ENCODE assay signal across 2 cellular contexts in the genomic region with DNA sequence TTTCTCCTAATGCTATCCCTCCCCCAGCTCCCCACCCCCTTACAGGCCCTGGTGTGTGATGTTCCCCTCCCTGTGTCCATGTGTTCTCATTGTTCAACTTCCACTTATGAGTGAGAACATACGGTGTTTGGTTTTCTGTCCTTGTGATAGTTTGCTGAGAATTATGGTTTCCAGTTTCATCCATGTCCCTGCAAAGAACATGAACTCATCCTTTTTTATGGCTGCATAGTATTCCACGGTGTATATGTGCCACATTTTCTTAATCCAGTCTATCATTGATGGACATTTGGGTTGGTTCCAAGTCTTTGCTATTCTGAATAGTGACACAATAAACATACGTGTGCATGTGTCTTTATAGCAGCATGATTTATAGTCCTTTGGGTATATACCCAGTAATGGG. TPM values are rescaled to one million over a fixed set of nuclear protein-coding genes. Genes with fewer than 3 reads are reported as not detected.
DNase-seq lines count a peak whose midpoint lies in the region; ATAC-seq, FAIRE-seq and TF ChIP-seq lines count a peak whose summit lies in the region.
"Not testable (repeated sequence)": the region's sequence is repeated elsewhere in the genome, so short reads cannot be mapped to it uniquely, and the experiment has no call there.

No MANE protein-coding gene starts in this region.

- CTCF ChIA-PET in HEK293 (lab: Yijun Ruan, JAX); K562 (lab: Yijun Ruan, JAX; ENCODE audit: low intra/inter-chr PET ratio): not testable (repeated sequence)

- in situ Hi-C loops in K562 (cut with MboI): not testable (repeated sequence)

- not testable (repeated sequence) for DNase-seq in K562 (ENCODE audit: extremely low read depth in 1 of 4, low spot score in 3 of 4)

- not testable (repeated sequence) for H3K27me3 ChIP-seq in K562 (ENCODE audit: control insufficient read depth in 2 of 2, insufficient read depth in 2 of 2, low read length in 2 of 2)

- not testable (repeated sequence) for TF ChIP-seq RAD21 in K562 (CRISPR knock-in tag; conservative IDR thresholded peaks at IDR 0.05 in 1 of 2, IDR thresholded peaks at IDR 0.05 in 1 of 2)

- POLR2A ChIA-PET in HEK293 (lab: Yijun Ruan, JAX); K562 (lab: Yijun Ruan, JAX): not testable (repeated sequence)

- WGBS in K562 (ENCODE audit: insufficient coverage, low coverage, missing lambda C conversion rate): 0% methylated on average over 2 of the region's 3 CpGs

- not testable (repeated sequence) for ATAC-seq in K562

- H3K4me3 ChIP-seq in HEK293 (ENCODE audit: low read depth, low read length); K562: not testable (repeated sequence)

- not testable (repeated sequence) for H3K79me2 ChIP-seq in K562 (ENCODE audit: control insufficient read depth, insufficient read depth, low read length)

- not testable (repeated sequence) for FAIRE-seq in K562 (lab: Jason Lieb, UNC)

- not testable (repeated sequence) for H3K4me2 ChIP-seq in K562 (ENCODE audit: insufficient read depth, low read length)

- not testable (repeated sequence) for H3K36me3 ChIP-seq in HEK293 (ENCODE audit: control insufficient read depth in 2 of 2, insufficient read depth in 1 of 2, low read length in 2 of 2); K562 (ENCODE audit: control insufficient read depth, insufficient read depth, low read length)

- not testable (repeated sequence) for H3K9ac ChIP-seq in K562 (ENCODE audit: insufficient read depth in 1 of 2, low read depth in 2 of 2, low read length in 2 of 2)

- not testable (repeated sequence) for BruUV-seq in K562 (replicated peaks; lab: Mats Ljungman, UMichigan)

- intact Hi-C loops in K562 (cut with micrococcal nuclease): not testable (repeated sequence)

- H3K9me1 ChIP-seq in K562 (ENCODE audit: control insufficient read depth, insufficient read depth, low read length): not testable (repeated sequence)

- H4K20me1 ChIP-seq in K562 (replicated peaks; ENCODE audit: control insufficient read depth, insufficient read depth, low read length): not testable (repeated sequence)

- H3K27ac ChIP-seq in HEK293 (ENCODE audit: extremely low read depth, low read depth, low read length); K562 (ENCODE audit: extremely low read depth, low read depth, low read length): not testable (repeated sequence)

- H2AFZ ChIP-seq in K562 (ENCODE audit: low read depth, low read length): not testable (repeated sequence)

- not testable (repeated sequence) for TF ChIP-seq POLR2A in K562 (conservative IDR thresholded peaks at IDR 0.05)

- not testable (repeated sequence) for H3K9me3 ChIP-seq in HEK293 (ENCODE audit: control insufficient read depth, insufficient read depth, low read depth, low read length); K562 (replicated peaks; ENCODE audit: control insufficient read depth, insufficient read depth, low read depth, low read length)

- TF ChIP-seq CTCF in HEK293 (tag by site-specific recombination; IDR thresholded peaks at IDR 0.05); K562 (IDR thresholded peaks at IDR 0.05 in 2 of 3, conservative IDR thresholded peaks at IDR 0.05 in 1 of 3; ENCODE audit: insufficient read depth in 2 of 3, low read depth in 1 of 3, low read length in 3 of 3): not testable (repeated sequence)

- H3K4me1 ChIP-seq in HEK293 (ENCODE audit: control insufficient read depth, insufficient read depth, low read length); K562 (replicated peaks in 1 of 2; ENCODE audit: control insufficient read depth in 2 of 2, insufficient read depth in 2 of 2, low read length in 2 of 2): not testable (repeated sequence)

- not testable (repeated sequence) for TF ChIP-seq EP300 in K562 (IDR thresholded peaks at IDR 0.05; ENCODE audit: low read length)

TF ChIP-seq in HEK293, 187 proteins besides CTCF, POLR2A, EP300 and RAD21:
- TF ChIP-seq, protein P1, sequence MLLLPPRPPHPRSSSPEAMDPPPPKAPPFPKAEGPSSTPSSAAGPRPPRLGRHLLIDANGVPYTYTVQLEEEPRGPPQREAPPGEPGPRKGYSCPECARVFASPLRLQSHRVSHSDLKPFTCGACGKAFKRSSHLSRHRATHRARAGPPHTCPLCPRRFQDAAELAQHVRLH (tag by site-specific recombination; IDR thresholded peaks at IDR 0.05): peak; percentile 73
- TF ChIP-seq ZNF146 (tag by site-specific recombination; IDR thresholded peaks at IDR 0.05): peak; percentile 94
- TF ChIP-seq, protein P2, sequence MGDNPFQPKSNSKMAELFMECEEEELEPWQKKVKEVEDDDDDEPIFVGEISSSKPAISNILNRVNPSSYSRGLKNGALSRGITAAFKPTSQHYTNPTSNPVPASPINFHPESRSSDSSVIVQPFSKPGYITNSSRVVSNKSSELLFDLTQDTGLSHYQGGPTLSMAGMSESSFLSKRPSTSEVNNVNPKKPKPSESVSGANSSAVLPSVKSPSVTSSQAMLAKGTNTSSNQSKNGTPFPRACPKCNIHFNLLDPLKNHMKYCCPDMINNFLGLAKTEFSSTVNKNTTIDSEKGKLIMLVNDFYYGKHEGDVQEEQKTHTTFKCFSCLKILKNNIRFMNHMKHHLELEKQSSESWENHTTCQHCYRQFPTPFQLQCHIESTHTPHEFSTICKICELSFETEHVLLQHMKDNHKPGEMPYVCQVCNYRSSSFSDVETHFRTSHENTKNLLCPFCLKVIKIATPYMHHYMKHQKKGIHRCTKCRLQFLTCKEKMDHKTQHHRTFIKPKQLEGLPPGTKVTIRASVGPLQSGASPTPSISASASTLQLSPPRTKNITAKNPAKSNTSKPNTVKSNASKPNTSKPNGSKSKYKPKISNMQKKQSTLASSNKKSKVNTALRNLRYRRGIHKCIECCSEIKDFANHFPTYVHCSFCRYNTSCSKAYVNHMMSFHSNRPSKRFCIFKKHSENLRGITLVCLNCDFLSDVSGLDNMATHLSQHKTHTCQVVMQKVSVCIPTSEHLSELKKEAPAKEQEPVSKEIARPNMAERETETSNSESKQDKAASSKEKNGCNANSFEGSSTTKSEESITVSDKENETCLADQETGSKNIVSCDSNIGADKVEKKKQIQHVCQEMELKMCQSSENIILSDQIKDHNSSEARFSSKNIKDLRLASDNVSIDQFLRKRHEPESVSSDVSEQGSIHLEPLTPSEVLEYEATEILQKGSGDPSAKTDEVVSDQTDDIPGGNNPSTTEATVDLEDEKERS (tag by site-specific recombination; IDR thresholded peaks at IDR 0.05): peak; percentile 84
TF ChIP-seq in HEK293: peak in this region for 3; not testable (repeated sequence) for 184.

TF ChIP-seq in K562, 482 proteins besides CTCF, POLR2A, EP300 and RAD21:
- TF ChIP-seq BCOR (IDR thresholded peaks at IDR 0.05) (peak; percentile 46; the same call in 1 of the 2 replicates), ZNF146 (CRISPR knock-in tag; IDR thresholded peaks at IDR 0.05; ENCODE audit: unreplicated experiment) (peak; percentile 53)
TF ChIP-seq in K562: peak in this region for 2; not testable (repeated sequence) for 480.

RNA-seq across cellular contexts. Expression of gene YAF2, which starts 11.0 kb away (rescaled TPM):
- total RNA-seq in K562 (2011; cell fraction: chromatin; rRNA removed; ENCODE audit: low replicate concordance): 29.9 and 96.3 TPM in 2 replicates
- total RNA-seq in K562 (2011; cell fraction: nucleolus; rRNA removed): 17.0 and 22.8 TPM in 2 replicates
- 44.9 and 92.1 TPM in 2 replicates for total RNA-seq in K562 (2011; cell fraction: nucleoplasm; rRNA removed)
- 10.6 and 12.4 TPM in 2 replicates for total RNA-seq in K562 (2014; rRNA removed)
- 22.0 and 22.3 TPM in 2 replicates for total RNA-seq in K562 (2014; rRNA removed; fragmentation: Illumina TruSeq; extraction: Trizol)
- total RNA-seq in K562 (2015; rRNA removed; fragmentation: Illumina TruSeq; extraction: Trizol): 15.9 and 20.3 TPM in 2 replicates
- total RNA-seq in K562 (2021): 25.4 and 26.4 TPM in 2 replicates
- 17.4 and 26.1 TPM in 2 replicates for polyA plus RNA-seq in K562 (2011; rRNA removed)
- 3.4 and 7.8 TPM in 2 replicates for polyA plus RNA-seq in K562 (2011; cell fraction: cytosol; rRNA removed)
- polyA plus RNA-seq in K562 (2011; cell fraction: nucleus; rRNA removed): 16.3 and 17.4 TPM in 2 replicates
- 14.2 and 16.2 TPM in 2 replicates for polyA plus RNA-seq in K562 (2012)
- polyA plus RNA-seq in K562 (2014; fragmentation: Illumina TruSeq; extraction: Trizol): 19.1 and 22.9 TPM in 2 replicates
- 10 to 100 TPM; 14.9 to 19.6 TPM for polyA plus RNA-seq in K562 (2014; fragmentation: Nextera tagmentation; extraction: Ambion mirVana)
- 18.1 and 21.3 TPM in 2 replicates for polyA plus RNA-seq in K562 (2014; rRNA removed)
- polyA minus RNA-seq in K562 (2011; rRNA and poly(A)+ RNA removed): 17.9 and 20.4 TPM in 2 replicates
- polyA minus RNA-seq in K562 (2011; cell fraction: cytosol; rRNA and poly(A)+ RNA removed): 14.8 and 19.3 TPM in 2 replicates
- 23.6 and 27.1 TPM in 2 replicates for polyA minus RNA-seq in K562 (2011; cell fraction: nucleus; rRNA and poly(A)+ RNA removed)
